In the genomic region with DNA sequence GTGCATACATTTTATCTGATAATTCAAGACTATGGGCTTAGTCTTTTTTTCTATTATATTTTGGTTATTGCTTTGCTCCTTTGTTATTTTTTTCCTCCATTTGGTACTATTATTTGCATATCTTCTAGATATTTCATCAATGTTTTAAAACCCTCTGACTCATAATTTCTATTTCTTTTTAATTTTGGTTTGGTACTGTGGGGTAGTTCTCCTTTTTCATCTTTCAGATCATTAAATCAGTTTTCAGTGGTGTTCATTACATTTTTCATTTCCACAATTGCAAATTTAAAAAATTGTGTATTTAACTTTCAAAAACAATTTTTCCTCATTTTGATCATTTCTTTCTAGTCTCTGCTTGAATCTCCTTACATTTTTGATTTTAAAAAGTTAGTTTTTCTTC, we compare ENCODE assay signal across 1 cellular context.
TF ChIP-seq lines count a peak whose summit lies in the region.

No MANE protein-coding gene starts in this region.

TF ChIP-seq in GM12878, 131 proteins besides CTCF, POLR2A, EP300 and RAD21:
- TF ChIP-seq, protein P1, sequence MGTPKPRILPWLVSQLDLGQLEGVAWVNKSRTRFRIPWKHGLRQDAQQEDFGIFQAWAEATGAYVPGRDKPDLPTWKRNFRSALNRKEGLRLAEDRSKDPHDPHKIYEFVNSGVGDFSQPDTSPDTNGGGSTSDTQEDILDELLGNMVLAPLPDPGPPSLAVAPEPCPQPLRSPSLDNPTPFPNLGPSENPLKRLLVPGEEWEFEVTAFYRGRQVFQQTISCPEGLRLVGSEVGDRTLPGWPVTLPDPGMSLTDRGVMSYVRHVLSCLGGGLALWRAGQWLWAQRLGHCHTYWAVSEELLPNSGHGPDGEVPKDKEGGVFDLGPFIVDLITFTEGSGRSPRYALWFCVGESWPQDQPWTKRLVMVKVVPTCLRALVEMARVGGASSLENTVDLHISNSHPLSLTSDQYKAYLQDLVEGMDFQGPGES (IDR thresholded peaks at IDR 0.05): no peak
- TF ChIP-seq CEBPB (IDR thresholded peaks at IDR 0.05; ENCODE audit: borderline replicate concordance in 1 of 2, low read depth in 2 of 2, low read length in 2 of 2) (no peak), WRNIP1 (IDR thresholded peaks at IDR 0.05; ENCODE audit: borderline replicate concordance, low read depth, low read length) (no peak), POLR2AphosphoS2 (IDR thresholded peaks at IDR 0.05; ENCODE audit: low read depth, low read length) (no peak), MTA2 (IDR thresholded peaks at IDR 0.05; ENCODE audit: low read depth) (peak; percentile 58; the same call in 1 of the 2 replicates), KDM1A (IDR thresholded peaks at IDR 0.05; ENCODE audit: borderline replicate concordance) (no peak), SRF (IDR thresholded peaks at IDR 0.05; ENCODE audit: low read depth in 2 of 2, low read length in 2 of 2) (no peak), LARP7 (IDR thresholded peaks at IDR 0.05) (no peak), E2F8 (IDR thresholded peaks at IDR 0.05; ENCODE audit: low read depth, partially characterized antibody) (no peak)
